In genomic region chr4:112185334-112185733, GRCh38 we compare ENCODE assay signal across 1 cellular context.
TF ChIP-seq lines count a peak whose summit lies in the region.

No MANE protein-coding gene starts in this region.

TF ChIP-seq in GM12878, 131 proteins besides CTCF, POLR2A, EP300 and RAD21:
- TF ChIP-seq SREBF1 (IDR thresholded peaks at IDR 0.05; ENCODE audit: low read length) (no peak), MTA3 (IDR thresholded peaks at IDR 0.05; ENCODE audit: borderline replicate concordance, low read length) (no peak), IRF5 (IDR thresholded peaks at IDR 0.05; ENCODE audit: borderline replicate concordance) (no peak), IRF3 (IDR thresholded peaks at IDR 0.05) (no peak)
